In the genomic region with DNA sequence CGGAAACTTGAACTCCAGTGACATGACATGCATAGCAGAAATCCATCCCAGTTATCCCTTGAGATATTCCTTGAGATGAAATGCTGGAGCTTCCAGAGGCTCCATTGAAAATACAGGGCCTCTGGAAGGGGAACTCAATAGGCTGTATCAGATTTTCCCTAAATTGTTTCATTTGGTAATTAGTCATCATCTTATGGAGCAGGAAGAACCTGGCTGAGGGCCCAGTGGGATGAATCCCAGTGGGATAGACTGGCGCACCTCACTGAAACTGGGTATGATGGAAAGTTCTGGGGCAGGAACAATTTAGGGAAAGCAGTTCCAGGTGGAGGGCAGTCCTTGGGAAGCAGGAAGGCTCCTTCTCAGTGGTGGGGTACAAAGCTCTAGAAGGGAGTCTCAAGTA, we compare ENCODE assay signal across 17 cellular contexts.
DNase-seq lines count a peak whose midpoint lies in the region; ATAC-seq, FAIRE-seq and TF ChIP-seq lines count a peak whose summit lies in the region.
"Had no signal": no experiment of that assay in that cellular context is flagged by ENCODE, and none has a peak within 500 bp of the region (broad histone marks: within the 10 kb centered on the region; RNA-seq: fewer than 3 reads in every experiment).

No MANE protein-coding gene starts in this region.

- H3K4me3 Mint-ChIP-seq in natural killer cell, result no peak overlapping the region
- H3K4me3 Mint-ChIP-seq: activated CD4-positive, alpha-beta T cell treated with anti-CD3 and anti-CD28 coated beads, Interleukin-2, amount 10 ng/mL, durations not matched to agents 24 days and 14 days; activated T-cell treated with anti-CD3 and anti-CD28 coated beads, Interleukin-2, amount 50 U/mL, for 4 hours; central memory CD8-positive, alpha-beta T cell; endodermal cell; stimulated activated memory B cell treated with anti-CD40 and anti-IgM and Interleukin-4, amounts not matched to agents 10 μg/mL and 1 μg/mL and 100 μg/mL, for 72 hours had no signal

- H3K27me3 ChIP-seq in right cardiac atrium (ENCODE audit: control insufficient read depth, insufficient read depth) (no peaks in the 10 kb centered on the region), right atrium auricular region (no peaks in the 10 kb centered on the region), bronchial epithelial cell (ENCODE audit: control insufficient read depth, insufficient read depth, low read length) (no peaks in the 10 kb centered on the region)

- peak overlapping the region; percentile 10 for H3K27ac ChIP-seq in right cardiac atrium (ENCODE audit: low read length)
- peak overlapping the region in 1 of 2 donors; percentile 76 for H3K27ac ChIP-seq in right atrium auricular region

- no peak overlapping the region for H3K4me3 ChIP-seq in right cardiac atrium (ENCODE audit: low read length)
- H3K4me3 ChIP-seq in right atrium auricular region, result no peak overlapping the region
- no peak overlapping the region for H3K4me3 ChIP-seq in bronchial epithelial cell (ENCODE audit: low read depth, low read length)

- no peaks in the 10 kb centered on the region for H3K36me3 ChIP-seq in right atrium auricular region
- no peaks in the 10 kb centered on the region for H3K36me3 ChIP-seq in bronchial epithelial cell (ENCODE audit: control insufficient read depth, insufficient read depth, low read length)

- no peak for FAIRE-seq in bronchial epithelial cell (lab: Jason Lieb, UNC)
- FAIRE-seq: small intestine had no signal

- 82% methylated on average over 2 of the region's 2 CpGs for WGBS in right cardiac atrium

- peak overlapping the region in 1 of 2 donors; percentile 31 for H3K27ac Mint-ChIP-seq in natural killer cell
- H3K27ac Mint-ChIP-seq: activated CD4-positive, alpha-beta T cell treated with anti-CD3 and anti-CD28 coated beads, Interleukin-2, amount 10 ng/mL, durations not matched to agents 24 days and 14 days; endodermal cell; stimulated activated memory B cell treated with anti-CD40 and anti-IgM and Interleukin-4, amounts not matched to agents 10 μg/mL and 1 μg/mL and 100 μg/mL, for 72 hours had no signal

- H3K36me3 Mint-ChIP-seq in natural killer cell, result no peaks in the 10 kb centered on the region
- H3K36me3 Mint-ChIP-seq: stimulated activated memory B cell treated with anti-CD40 and anti-IgM and Interleukin-4, amounts not matched to agents 10 μg/mL and 1 μg/mL and 100 μg/mL, for 72 hours had no signal

- intact Hi-C loops in right cardiac atrium (cut with DNase I) (no loop called here), natural killer cell (cut with micrococcal nuclease) (no loop called here)

- no peak for ATAC-seq in right cardiac atrium
- ATAC-seq in natural killer cell, result no peak
- no peak for ATAC-seq in GM21737 (IDR thresholded peaks at IDR 0.05; ENCODE audit: unreplicated experiment)
- ATAC-seq: activated T-cell treated with anti-CD3 and anti-CD28 coated beads, Interleukin-2, amount 50 U/mL, for 4 hours; stimulated activated memory B cell treated with anti-CD40 and anti-IgM and Interleukin-4, amounts not matched to agents 10 μg/mL and 1 μg/mL and 100 μg/mL, for 72 hours had no signal

- H3K27me3 Mint-ChIP-seq in natural killer cell (ENCODE audit: low read depth in 2 of 2), result peaks cover 0 to 11% of the 10 kb centered on the region in 2 donors
- H3K27me3 Mint-ChIP-seq: activated CD4-positive, alpha-beta T cell treated with anti-CD3 and anti-CD28 coated beads, Interleukin-2, amount 10 ng/mL, durations not matched to agents 24 days and 14 days; central memory CD8-positive, alpha-beta T cell; stimulated activated memory B cell treated with anti-CD40 and anti-IgM and Interleukin-4, amounts not matched to agents 10 μg/mL and 1 μg/mL and 100 μg/mL, for 72 hours had no signal

- no peaks in the 10 kb centered on the region for H3K9me3 ChIP-seq in right cardiac atrium (ENCODE audit: control insufficient read depth, low read length)
- no peaks in the 10 kb centered on the region for H3K9me3 ChIP-seq in right atrium auricular region

- H3K9me3 Mint-ChIP-seq in natural killer cell, result no peaks in the 10 kb centered on the region
- H3K9me3 Mint-ChIP-seq: activated CD4-positive, alpha-beta T cell treated with anti-CD3 and anti-CD28 coated beads, Interleukin-2, amount 10 ng/mL, durations not matched to agents 24 days and 14 days; activated T-cell treated with anti-CD3 and anti-CD28 coated beads, Interleukin-2, amount 50 U/mL, for 4 hours; central memory CD8-positive, alpha-beta T cell; stimulated activated memory B cell treated with anti-CD40 and anti-IgM and Interleukin-4, amounts not matched to agents 10 μg/mL and 1 μg/mL and 100 μg/mL, for 72 hours had no signal

- H3K4me1 ChIP-seq in right cardiac atrium (ENCODE audit: control insufficient read depth, insufficient read depth, low read length) (no peaks in the 10 kb centered on the region), right atrium auricular region (peaks cover 0 to 24% of the 10 kb centered on the region in 2 donors)

- TF ChIP-seq CTCF in right atrium auricular region (IDR thresholded peaks at IDR 0.05), result no peak
- TF ChIP-seq CTCF in bronchial epithelial cell (IDR thresholded peaks at IDR 0.05; ENCODE audit: insufficient read depth, low read length, severe bottlenecking), result no peak
- no peak for TF ChIP-seq CTCF in natural killer cell (IDR thresholded peaks at IDR 0.05)

- H3K4me1 Mint-ChIP-seq in natural killer cell, result peaks cover 22 to 28% of the 10 kb centered on the region in 2 donors
- H3K4me1 Mint-ChIP-seq: central memory CD8-positive, alpha-beta T cell; stimulated activated memory B cell treated with anti-CD40 and anti-IgM and Interleukin-4, amounts not matched to agents 10 μg/mL and 1 μg/mL and 100 μg/mL, for 72 hours had no signal

- DNase-seq in right cardiac atrium (peak in 2 of 3 donors; percentile 24 to 37), right atrium auricular region (ENCODE audit: low spot score) (no peak), bronchial epithelial cell (ENCODE audit: low read depth) (peak; percentile 65), lung microvascular endothelial cell (ENCODE audit: low read depth in 2 of 2) (peak; percentile 55), natural killer cell (no peak), OCI-M1 (lab: John Stamatoyannopoulos, UW) (no peak)
- no peak for DNase-seq in activated CD4-positive, CD25-positive, alpha-beta regulatory T cell (lab: John Stamatoyannopoulos, UW)
- DNase-seq: activated CD4-positive, alpha-beta T cell treated with anti-CD3 and anti-CD28 coated beads, Interleukin-2, amount 10 ng/mL, durations not matched to agents 24 days and 14 days; activated T-cell treated with anti-CD3 and anti-CD28 coated beads, Interleukin-2, amount 50 U/mL, for 4 hours; endodermal cell; glutamatergic neuron; NCI-H1105; NCI-H2171; small intestine had no signal

Comparison
In these comparisons a context has a peak if more than half of its experiments do, and no peak if none do; other contexts are left out.
1. DNase-seq: peak in right cardiac atrium (2 of 3), bronchial epithelial cell (single experiment) and lung microvascular endothelial cell (2 of 2); none in right atrium auricular region (single experiment), natural killer cell (single experiment), activated CD4-positive, CD25-positive, alpha-beta regulatory T cell (0 of 4) and OCI-M1 (single experiment).